In the genomic region with DNA sequence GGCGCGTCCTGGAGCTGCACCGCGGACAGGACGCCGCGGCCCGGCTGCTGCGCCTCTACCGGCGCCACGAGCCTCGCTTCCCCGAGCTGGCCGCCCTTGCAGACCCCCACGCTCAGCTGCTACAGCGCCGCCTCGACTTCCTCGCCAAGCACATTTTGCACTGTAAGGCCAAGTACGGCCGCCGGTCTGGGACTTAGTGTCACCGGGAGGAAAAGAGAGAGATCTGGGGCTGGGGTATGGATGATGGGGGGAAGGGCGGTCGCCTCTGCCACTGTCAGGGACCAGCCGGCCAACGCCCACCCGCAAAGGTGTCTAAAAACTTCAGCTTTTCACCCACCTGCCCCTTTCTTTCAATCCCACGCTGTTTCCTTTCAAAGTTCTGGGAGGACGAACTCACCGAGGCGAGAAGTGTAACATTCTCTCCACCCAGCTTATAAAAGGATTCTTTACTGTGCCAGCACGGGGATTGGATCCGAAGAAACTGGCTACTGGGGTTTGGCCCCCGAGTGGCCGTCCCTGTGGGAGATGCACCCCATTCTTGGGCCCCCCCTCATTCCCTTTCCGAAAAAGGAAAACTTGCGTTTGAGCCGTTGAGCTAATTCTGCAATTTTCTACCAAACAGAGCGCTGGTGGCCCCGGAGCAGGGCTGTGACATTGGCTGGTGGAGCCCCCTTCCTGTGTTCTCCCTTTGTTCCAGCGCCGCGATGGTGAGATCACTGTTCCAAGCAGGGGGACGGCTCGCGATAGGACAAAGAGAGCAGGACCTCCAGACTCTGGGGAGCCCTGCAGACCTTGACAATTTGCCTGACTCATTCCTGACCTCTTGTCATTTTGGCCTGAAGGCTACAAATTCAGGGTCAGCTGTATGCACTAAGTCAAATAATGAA, we compare ENCODE assay signal across 8 cellular contexts. TPM values are rescaled to one million over a fixed set of nuclear protein-coding genes. Genes with fewer than 3 reads are reported as not detected.
DNase-seq lines count a peak whose midpoint lies in the region; ATAC-seq and TF ChIP-seq lines count a peak whose summit lies in the region.

No MANE protein-coding gene starts in this region.

- peak overlapping the region; percentile 79 for H3K27ac ChIP-seq in KMS-11
- no peak overlapping the region for H3K27ac ChIP-seq in psoas muscle

- H3K27me3 Mint-ChIP-seq in activated naive CD8-positive, alpha-beta T cell: peaks cover 31% of the 10 kb centered on the region

- intact Hi-C loops in left ventricle myocardium superior (cut with micrococcal nuclease): loop anchor here (10.0 kb wide), 4 partner anchors 195 to 855 kb away; no protein-coding TSS in a partner anchor
- intact Hi-C loops in psoas muscle (cut with DNase I): loop anchor here (2.0 to 10.0 kb wide), 8 partner anchors 43 to 872 kb away; partner anchors contain the start of gene TRIM44 (in 1 of the 2)

- H3K9me3 ChIP-seq in psoas muscle: no peaks in the 10 kb centered on the region

- CTCF ChIA-PET in AG04449 (lab: Yijun Ruan, JAX): interaction anchor here (0.7 to 5.3 kb wide), 11 partner anchors 38 to 648 kb away, joined by 3 to 39 read pairs (median 4); no protein-coding TSS in a partner anchor

- H3K4me3 Mint-ChIP-seq in activated naive CD8-positive, alpha-beta T cell: peak overlapping the region; percentile 72

- no peak for TF ChIP-seq CTCF in AG04449 (IDR thresholded peaks at IDR 0.05; ENCODE audit: insufficient read depth, low read length, missing control alignments)
- TF ChIP-seq CTCF in KMS-11 (conservative IDR thresholded peaks at IDR 0.05; ENCODE audit: low read depth, low read length): no peak
- TF ChIP-seq CTCF in psoas muscle (IDR thresholded peaks at IDR 0.05): no peak

- H3K27ac Mint-ChIP-seq in activated naive CD8-positive, alpha-beta T cell: no peak overlapping the region

- H2AFZ ChIP-seq in KMS-11 (ENCODE audit: low read depth): peak overlapping the region; percentile 63

- H3K9me3 Mint-ChIP-seq in activated naive CD8-positive, alpha-beta T cell (ENCODE audit: low read depth): no peaks in the 10 kb centered on the region

- ATAC-seq in GM18502 (IDR thresholded peaks at IDR 0.05; ENCODE audit: poor library complexity, unreplicated experiment) (peak; percentile 25), left ventricle myocardium superior (peak; percentile 61), psoas muscle (no peak), GM19395 (IDR thresholded peaks at IDR 0.05; ENCODE audit: unreplicated experiment) (no peak)

- DNase-seq in AG04449 (ENCODE audit: low read depth, low spot score): no peak
- DNase-seq in left ventricle myocardium superior: peak; percentile 51
- DNase-seq in psoas muscle: peak; percentile 24 to 53
- DNase-seq in GM19240 (ENCODE audit: insufficient read length, low spot score): no peak

- WGBS in psoas muscle, 3 donors: 9 to 14% (median 11%) methylated on average over 45 to 48 of the region's 48 CpGs

- peak overlapping the region; percentile 69 for H3K4me3 ChIP-seq in AG04449 (ENCODE audit: low read depth, low read length)
- H3K4me3 ChIP-seq in KMS-11 (IDR thresholded peaks at IDR 0.05; ENCODE audit: insufficient read depth, low read depth, low read length): no peak overlapping the region
- peak overlapping the region; percentile 74 for H3K4me3 ChIP-seq in psoas muscle

- no peaks in the 10 kb centered on the region for H3K36me3 Mint-ChIP-seq in activated naive CD8-positive, alpha-beta T cell

- H3K4me1 ChIP-seq in KMS-11 (ENCODE audit: low read depth, poor library complexity, severe bottlenecking) (peaks cover 50% of the 10 kb centered on the region), psoas muscle (no peaks in the 10 kb centered on the region)

- H3K36me3 ChIP-seq in KMS-11 (ENCODE audit: insufficient read depth) (no peaks in the 10 kb centered on the region), psoas muscle (ENCODE audit: insufficient read depth in 1 of 2, low read depth in 1 of 2) (no peaks in the 10 kb centered on the region)

- H3K9ac ChIP-seq in KMS-11: peak overlapping the region; percentile 91

- peak overlapping the region; percentile 87 for H3K4me2 ChIP-seq in KMS-11

- no peaks in the 10 kb centered on the region for H3K27me3 ChIP-seq in KMS-11 (ENCODE audit: insufficient read depth, low read depth)
- H3K27me3 ChIP-seq in psoas muscle (ENCODE audit: insufficient read depth in 3 of 3, low read length in 2 of 3): peaks cover 0 to 17% (median 0%) of the 10 kb centered on the region in 3 donors

- H3K79me2 ChIP-seq in KMS-11 (ENCODE audit: insufficient read depth, low read depth): peaks cover 22% of the 10 kb centered on the region; the same call in 1 of the 2 replicates

- H4K20me1 ChIP-seq in KMS-11 (ENCODE audit: insufficient read depth): no peaks in the 10 kb centered on the region

- H3K4me1 Mint-ChIP-seq in activated naive CD8-positive, alpha-beta T cell (ENCODE audit: low read depth): peaks cover 14% of the 10 kb centered on the region

- POLR2A ChIA-PET in AG04449 (lab: Yijun Ruan, JAX): interaction anchor here (0.6 to 1.4 kb wide), 4 partner anchors 9 to 653 kb away, joined by 3 to 4 read pairs (median 3); no protein-coding TSS in a partner anchor

RNA-seq across cellular contexts. Expression of gene FJX1, which starts 1.7 kb away (rescaled TPM):
- total RNA-seq in left ventricle myocardium superior (1.2 TPM), psoas muscle (1 to 10 TPM in 3 of 4 donors, under 1 TPM in 1; 0.75 to 4.0 (median 3.1) TPM)
- 1 to 10 TPM in 1 of 3 donors, under 1 TPM in 2; 0.60 to 8.0 (median 0.96) TPM for polyA plus RNA-seq in psoas muscle

RNA-seq across cellular contexts. Expression of gene TRIM44, which starts 42.6 kb away (rescaled TPM):
- total RNA-seq in left ventricle myocardium superior: 38.5 TPM
- 10 to 100 TPM; 34.0 to 46.8 (median 41.9) TPM for total RNA-seq in psoas muscle
- polyA plus RNA-seq in psoas muscle: 10 to 100 TPM in 2 of 3 donors, 1 to 10 TPM in 1; 6.8 to 32.2 (median 32.0) TPM

Comparison
In these comparisons a context has a peak if more than half of its experiments do, and no peak if none do; other contexts are left out.
1. DNase-seq: peak in left ventricle myocardium superior (single experiment) and psoas muscle (2 of 2); none in AG04449 (single experiment) and GM19240 (single experiment).
2. ATAC-seq: peak in GM18502 (single experiment) and left ventricle myocardium superior (single experiment); none in psoas muscle (0 of 4) and GM19395 (single experiment).